In the genomic region with DNA sequence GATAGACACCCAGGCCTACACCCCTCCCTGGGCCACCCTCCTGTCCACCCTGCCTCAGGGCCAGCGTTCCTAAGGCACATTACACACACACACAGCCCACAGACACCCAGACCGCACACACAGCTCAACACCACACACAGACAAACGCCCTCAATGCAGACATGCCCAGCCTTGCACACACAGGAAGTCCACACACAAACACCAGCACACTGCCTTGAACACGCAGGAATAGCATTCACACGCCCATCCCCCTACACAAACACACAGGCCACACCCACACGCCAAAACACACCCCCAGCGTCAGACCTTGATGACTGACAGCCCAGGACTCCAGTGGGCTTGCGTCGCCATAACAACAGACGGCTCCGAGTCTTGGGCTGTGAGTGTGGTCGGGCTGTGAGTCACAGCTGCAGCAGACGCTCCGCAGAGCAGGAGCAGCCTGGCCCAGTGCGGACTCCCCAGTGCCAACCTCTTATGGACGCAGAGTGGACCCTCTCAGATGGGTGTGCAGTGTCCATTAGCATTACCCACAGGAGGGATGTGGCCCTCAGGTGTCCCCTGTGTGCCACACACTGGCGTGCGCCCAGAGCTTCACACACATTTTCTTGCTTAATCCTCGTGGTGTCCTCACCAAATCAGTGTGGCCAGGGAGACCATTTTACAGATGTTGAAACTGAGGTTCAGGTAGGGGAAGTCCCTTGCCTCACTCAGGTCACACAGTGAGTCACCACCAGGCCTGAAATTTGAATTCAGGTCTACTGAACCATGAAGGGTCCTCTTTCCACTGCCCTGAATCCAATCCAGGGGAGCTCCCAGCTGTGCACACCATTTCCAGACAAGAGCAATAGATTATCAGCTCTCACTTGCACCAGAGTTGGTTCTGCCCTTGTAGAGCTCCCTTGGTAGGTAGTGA, we compare ENCODE assay signal across 9 cellular contexts. TPM values are rescaled to one million over a fixed set of nuclear protein-coding genes. Genes with fewer than 3 reads are reported as not detected.
DNase-seq lines count a peak whose midpoint lies in the region; ATAC-seq and TF ChIP-seq lines count a peak whose summit lies in the region.
"Had no signal": no experiment of that assay in that cellular context is flagged by ENCODE, and none has a peak within 500 bp of the region (broad histone marks: within the 10 kb centered on the region; RNA-seq: fewer than 3 reads in every experiment).

No MANE protein-coding gene starts in this region.

- no peaks in the 10 kb centered on the region for H3K27me3 ChIP-seq in uterus

- H3K4me3 ChIP-seq in uterus, result no peak overlapping the region

- peaks cover 8% of the 10 kb centered on the region for H3K4me1 Mint-ChIP-seq in osteocyte (ENCODE audit: unreplicated experiment)

- peaks cover 4% of the 10 kb centered on the region for H3K27me3 Mint-ChIP-seq in osteocyte (ENCODE audit: unreplicated experiment)

- ATAC-seq in HG02943 (IDR thresholded peaks at IDR 0.05; ENCODE audit: low read depth, unreplicated experiment), result peak; percentile 67

- no peaks in the 10 kb centered on the region for H3K4me1 ChIP-seq in uterus
- H3K4me1 ChIP-seq: parathyroid adenoma had no signal

- no peaks in the 10 kb centered on the region for H3K36me3 Mint-ChIP-seq in osteocyte (ENCODE audit: unreplicated experiment)

- intact Hi-C loops in uterus (cut with DNase I; ENCODE audit: low total_unique reads), result no loop called here

- no peak overlapping the region for H3K27ac ChIP-seq in uterus
- H3K27ac ChIP-seq: parathyroid adenoma had no signal

- H3K27ac Mint-ChIP-seq in osteocyte (ENCODE audit: unreplicated experiment), result peak overlapping the region; percentile 58

- DNase-seq in NK-92 treated with Interleukin-12 subunit alpha and Interleukin-12 subunit beta, amount 100 ng/mL, for 24 hours (lab: John Stamatoyannopoulos, UW), result peak; percentile 72
- DNase-seq in NK-92 (lab: John Stamatoyannopoulos, UW; ENCODE audit: unreplicated experiment) (no peak), NOMO-1 treated with DMSO at 0.1 percent for 48 hours (lab: John Stamatoyannopoulos, UW; ENCODE audit: unreplicated experiment) (peak; percentile 71), erythroblast (lab: John Stamatoyannopoulos, UW) (peak; percentile 68 to 85), osteocyte (ENCODE audit: extremely low spot score, unreplicated experiment) (peak; percentile 91), uterus (peak; percentile 40 to 41)
- peak; percentile 85 for DNase-seq in activated CD8-positive, alpha-beta memory T cell treated with anti-CD3 and anti-CD28 coated beads, Interleukin-2, amount 50 U/mL, for 4 hours

- H3K36me3 ChIP-seq in uterus, result no peaks in the 10 kb centered on the region

- no peak for TF ChIP-seq CTCF in osteocyte (IDR thresholded peaks at IDR 0.05)
- no peak for TF ChIP-seq CTCF in uterus (IDR thresholded peaks at IDR 0.05)

- H3K4me3 Mint-ChIP-seq in osteocyte (ENCODE audit: unreplicated experiment), result peak overlapping the region; percentile 32

- H3K9me3 ChIP-seq in uterus, result peaks cover 0 to 7% of the 10 kb centered on the region in 2 donors

- TF ChIP-seq POLR2A in erythroblast (IDR thresholded peaks at IDR 0.05; ENCODE audit: low read length) (no peak), uterus (IDR thresholded peaks at IDR 0.05) (no peak)

- peaks cover 12% of the 10 kb centered on the region for H3K9me3 Mint-ChIP-seq in osteocyte (ENCODE audit: unreplicated experiment)

RNA-seq across cellular contexts. Expression of gene RAI1, which starts 17.8 kb away (rescaled TPM):
- total RNA-seq in osteocyte (40.0 and 40.1 TPM in 2 replicates), uterus (10 to 100 TPM in 3 of 4 donors, 1 to 10 TPM in 1; 10.0 to 66.1 (median 15.3) TPM)
